In the genomic region with DNA sequence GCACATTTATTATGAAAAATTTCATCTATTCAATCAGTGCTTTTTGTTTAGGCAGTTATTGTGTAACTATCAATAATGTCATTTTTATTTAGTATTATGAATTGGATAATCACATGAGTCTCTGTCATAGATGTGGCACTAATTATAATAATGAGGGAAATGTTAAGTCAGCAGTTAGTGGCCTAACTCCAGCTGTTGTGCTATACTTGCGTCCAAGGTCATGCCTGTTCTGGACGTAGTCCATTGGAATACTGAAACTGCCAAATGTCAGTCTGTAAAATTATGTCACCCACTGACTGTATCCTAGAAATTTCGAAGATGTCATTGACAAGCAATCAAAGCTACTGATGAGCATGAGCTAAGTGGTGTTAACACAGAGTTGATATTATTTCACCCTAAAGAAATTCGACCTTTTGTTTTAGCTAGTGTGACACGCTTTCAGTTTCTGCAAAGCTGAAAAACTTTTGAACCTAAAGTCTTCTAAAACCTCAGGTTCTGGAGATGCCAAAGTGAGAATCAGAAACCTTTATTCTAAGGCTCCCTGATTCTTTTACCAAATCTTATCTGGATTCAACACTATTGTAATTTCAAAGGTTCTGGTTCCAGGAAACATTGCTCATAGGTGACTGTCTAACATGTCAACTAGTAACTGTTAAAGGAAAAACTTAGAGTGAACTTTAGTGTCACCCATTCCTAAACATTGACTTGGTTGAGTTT, we compare ENCODE assay signal across 13 cellular contexts. TPM values are rescaled to one million over a fixed set of nuclear protein-coding genes. Genes with fewer than 3 reads are reported as not detected.
A peak's percentile ranks its signal among the peaks of the same experiment; 100 is the strongest.
DNase-seq lines count a peak whose midpoint lies in the region; ATAC-seq and TF ChIP-seq lines count a peak whose summit lies in the region.
"Had no signal": no experiment of that assay in that cellular context is flagged by ENCODE, and none has a peak within 500 bp of the region (broad histone marks: within the 10 kb centered on the region; RNA-seq: fewer than 3 reads in every experiment).

No MANE protein-coding gene starts in this region.

- no peaks in the 10 kb centered on the region for H3K9me3 Mint-ChIP-seq in activated naive CD4-positive, alpha-beta T cell treated with anti-CD3 and anti-CD28 coated beads for 36 hours
- no peaks in the 10 kb centered on the region for H3K9me3 Mint-ChIP-seq in HFFc6

- no peak for DNase-seq in activated naive CD4-positive, alpha-beta T cell treated with anti-CD3 and anti-CD28 coated beads for 36 hours
- no peak for DNase-seq in activated naive CD4-positive, alpha-beta T cell treated with Interleukin-2 at 50 U/mL for 16 hours
- DNase-seq in body of pancreas: peak in 3 of 4 donors; percentile 32 to 58 (median 43)
- no peak for DNase-seq in left lobe of liver (ENCODE audit: low spot score)
- no peak for DNase-seq in HFFc6
- no peak for DNase-seq in effector CD4-positive, alpha-beta T cell
- no peak for DNase-seq in T-helper 17 cell
- DNase-seq: GOT3, NCI-H187, NCI-H446, nucleus accumbens had no signal

- no peak overlapping the region for H3K4me3 ChIP-seq in body of pancreas
- H3K4me3 ChIP-seq: gastroesophageal sphincter had no signal

- peaks cover 14% of the 10 kb centered on the region for H3K4me1 ChIP-seq in body of pancreas

- ATAC-seq in body of pancreas (peak; percentile 77), left lobe of liver (peak; percentile 71), HG02981 (IDR thresholded peaks at IDR 0.05; ENCODE audit: unreplicated experiment) (no peak), T-helper 17 cell (no peak)
- ATAC-seq: gastroesophageal sphincter had no signal

- H3K9me3 ChIP-seq in body of pancreas: no peaks in the 10 kb centered on the region
- H3K9me3 ChIP-seq in T-helper 17 cell (ENCODE audit: control insufficient read depth, low read length, poor library complexity, severe bottlenecking): no peaks in the 10 kb centered on the region
- H3K9me3 ChIP-seq: gastroesophageal sphincter had no signal

- H3K36me3 Mint-ChIP-seq in activated naive CD4-positive, alpha-beta T cell treated with anti-CD3 and anti-CD28 coated beads for 36 hours (ENCODE audit: low read depth): no peaks in the 10 kb centered on the region
- H3K36me3 Mint-ChIP-seq in HFFc6 (ENCODE audit: low read depth) (no peaks in the 10 kb centered on the region), T-helper 17 cell (ENCODE audit: low read depth) (peaks cover 2% of the 10 kb centered on the region)

- peaks cover 27% of the 10 kb centered on the region for H3K4me1 Mint-ChIP-seq in activated naive CD4-positive, alpha-beta T cell treated with anti-CD3 and anti-CD28 coated beads for 36 hours (ENCODE audit: low read depth)
- H3K4me1 Mint-ChIP-seq in HFFc6 (ENCODE audit: low read depth): peaks cover 48% of the 10 kb centered on the region
- H3K4me1 Mint-ChIP-seq in T-helper 17 cell: no peaks in the 10 kb centered on the region

- peak overlapping the region; percentile 90 for H3K27ac Mint-ChIP-seq in activated naive CD4-positive, alpha-beta T cell treated with anti-CD3 and anti-CD28 coated beads for 36 hours
- H3K27ac Mint-ChIP-seq in HFFc6: no peak overlapping the region
- H3K27ac Mint-ChIP-seq in T-helper 17 cell: no peak overlapping the region

- H3K27me3 ChIP-seq in body of pancreas: no peaks in the 10 kb centered on the region
- H3K27me3 ChIP-seq: gastroesophageal sphincter had no signal

- H3K27ac ChIP-seq in body of pancreas: peak overlapping the region in 1 of 4 donors; percentile 41
- H3K27ac ChIP-seq: gastroesophageal sphincter had no signal

- TF ChIP-seq POLR2A in body of pancreas (IDR thresholded peaks at IDR 0.05): no peak

- peaks cover 4% of the 10 kb centered on the region for H3K27me3 Mint-ChIP-seq in activated naive CD4-positive, alpha-beta T cell treated with anti-CD3 and anti-CD28 coated beads for 36 hours (ENCODE audit: low read depth)
- no peaks in the 10 kb centered on the region for H3K27me3 Mint-ChIP-seq in HFFc6 (ENCODE audit: insufficient read depth)
- peaks cover 6% of the 10 kb centered on the region for H3K27me3 Mint-ChIP-seq in T-helper 17 cell

- intact Hi-C loops in activated naive CD4-positive, alpha-beta T cell treated with anti-CD3 and anti-CD28 coated beads for 36 hours (cut with micrococcal nuclease): loop anchor here (1.0 to 10.0 kb wide), 5 partner anchors 56 to 740 kb away; a partner anchor contains a TSS
- intact Hi-C loops in body of pancreas (cut with DNase I): no loop called here

- H3K4me3 Mint-ChIP-seq in activated naive CD4-positive, alpha-beta T cell treated with anti-CD3 and anti-CD28 coated beads for 36 hours: no peak overlapping the region
- H3K4me3 Mint-ChIP-seq in HFFc6: no peak overlapping the region
- H3K4me3 Mint-ChIP-seq in T-helper 17 cell: no peak overlapping the region

- CTCF ChIA-PET in activated naive CD4-positive, alpha-beta T cell treated with anti-CD3 and anti-CD28 coated beads for 36 hours (lab: Charles Lee): interaction anchor here (0.5 to 1.3 kb wide), 4 partner anchors 23 to 400 kb away, joined by 3 to 7 read pairs (median 3); no protein-coding TSS in a partner anchor

- 33 to 39% methylated on average over 5 of the region's 5 CpGs for WGBS in body of pancreas, 2 donors

- H3K36me3 ChIP-seq in body of pancreas (replicated peaks in 1 of 2; ENCODE audit: insufficient read depth in 1 of 2, low read depth in 2 of 2): no peaks in the 10 kb centered on the region
- H3K36me3 ChIP-seq: gastroesophageal sphincter had no signal

- no peak for TF ChIP-seq CTCF in body of pancreas (IDR thresholded peaks at IDR 0.05)
- TF ChIP-seq CTCF in HFFc6 (IDR thresholded peaks at IDR 0.05): no peak

RNA-seq across cellular contexts. Expression of a gene that starts 14.8 kb away (rescaled TPM):
- total RNA-seq in activated naive CD4-positive, alpha-beta T cell treated with anti-CD3 and anti-CD28 coated beads for 36 hours: 1 to 10 TPM; 6.0 to 6.7 TPM
- total RNA-seq in body of pancreas (10 to 100 TPM; 20.8 to 54.7 TPM), left lobe of liver (4.0 TPM), T-helper 17 cell (1 to 10 TPM; 2.7 to 3.3 TPM)
- 1 to 10 TPM; 3.5 to 8.6 (median 6.6) TPM for total RNA-seq in HFFc6 (2021; fragmentation: NEBNext Ultra II Directional; extraction: Animal tissue kit (Norgen Biotek cat#: 25700))

Comparison
In these comparisons a context has a peak if more than half of its experiments do, and no peak if none do; other contexts are left out.
1. DNase-seq: peak in body of pancreas (3 of 4); none in activated naive CD4-positive, alpha-beta T cell treated with anti-CD3 and anti-CD28 coated beads for 36 hours (single experiment), activated naive CD4-positive, alpha-beta T cell treated with Interleukin-2 at 50 U/mL for 16 hours (single experiment), left lobe of liver (single experiment), HFFc6 (single experiment), effector CD4-positive, alpha-beta T cell (single experiment) and T-helper 17 cell (0 of 3).
2. ATAC-seq: peak in body of pancreas (single experiment) and left lobe of liver (single experiment); none in HG02981 (single experiment) and T-helper 17 cell (single experiment).